Comparison of ENCODE assay signal across 16 cellular contexts in the genomic region with DNA sequence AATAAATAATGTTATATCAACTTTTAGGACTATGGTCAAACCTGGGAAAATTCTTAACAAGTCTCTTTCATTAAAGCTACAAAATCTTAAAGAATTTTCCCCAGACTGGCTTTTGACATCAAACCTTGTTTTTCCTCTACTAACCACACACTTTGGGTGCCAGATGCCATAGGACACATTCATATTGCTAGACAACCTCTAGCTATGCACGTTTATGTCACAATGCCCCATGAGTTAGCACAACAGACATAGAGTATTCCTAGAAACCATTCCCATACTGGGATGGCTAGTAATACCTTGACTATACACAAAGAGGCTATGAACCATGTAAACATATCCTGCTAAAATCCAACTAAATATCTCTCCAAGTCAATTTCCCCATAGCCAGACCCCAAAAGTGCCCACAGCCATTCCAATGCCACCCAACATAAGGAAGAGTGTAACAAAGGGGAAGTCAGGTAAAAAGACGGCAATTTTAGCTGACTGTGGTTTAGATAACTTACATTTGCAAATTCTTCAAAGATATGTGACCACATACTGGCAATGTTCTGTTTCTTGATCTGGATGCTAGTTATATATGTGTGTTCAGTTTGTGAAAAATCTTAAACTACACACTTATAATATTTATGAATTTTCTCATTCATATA. TPM values are rescaled to one million over a fixed set of nuclear protein-coding genes. Genes with fewer than 3 reads are reported as not detected.
A peak's percentile ranks its signal among the peaks of the same experiment; 100 is the strongest.
DNase-seq lines count a peak whose midpoint lies in the region; ATAC-seq, FAIRE-seq and TF ChIP-seq lines count a peak whose summit lies in the region.
"Had no signal": no experiment of that assay in that cellular context is flagged by ENCODE, and none has a peak within 500 bp of the region (broad histone marks: within the 10 kb centered on the region; RNA-seq: fewer than 3 reads in every experiment).

No MANE protein-coding gene starts in this region.

- peaks cover 34% of the 10 kb centered on the region for H3K79me2 ChIP-seq in HepG2 (ENCODE audit: insufficient read depth, low read length)
- peaks cover 100% of the 10 kb centered on the region for H3K79me2 ChIP-seq in smooth muscle cell (ENCODE audit: low read depth)

- no peaks in the 10 kb centered on the region for H4K20me1 ChIP-seq in HepG2 (ENCODE audit: insufficient read depth, low read length)
- H4K20me1 ChIP-seq in smooth muscle cell (ENCODE audit: low read depth), result peaks cover 100% of the 10 kb centered on the region

- no peak overlapping the region for H3K9ac ChIP-seq in HepG2 (ENCODE audit: insufficient read depth, low read depth, low read length)
- no peak overlapping the region for H3K9ac ChIP-seq in smooth muscle cell (ENCODE audit: low read depth)

- no peaks in the 10 kb centered on the region for H3K4me1 ChIP-seq in HepG2 (ENCODE audit: insufficient read depth, low read length)
- no peaks in the 10 kb centered on the region for H3K4me1 ChIP-seq in right lobe of liver
- H3K4me1 ChIP-seq in smooth muscle cell (ENCODE audit: low read depth), result peaks cover 15% of the 10 kb centered on the region

- TF ChIP-seq POLR2A in HepG2 (IDR thresholded peaks at IDR 0.05; ENCODE audit: insufficient read depth in 1 of 2, low read depth in 2 of 2, low read length in 2 of 2), result no peak
- no peak for TF ChIP-seq POLR2A in right lobe of liver (IDR thresholded peaks at IDR 0.05)

- intact Hi-C loops in HepG2 (cut with micrococcal nuclease; ENCODE audit: unreplicated experiment), result no loop called here
- intact Hi-C loops in right lobe of liver (cut with DNase I), result no loop called here
- intact Hi-C loops in posterior cingulate gyrus (cut with DNase I), result no loop called here

- H3K9me3 ChIP-seq in HepG2 (ENCODE audit: low read length) (no peaks in the 10 kb centered on the region), right lobe of liver (no peaks in the 10 kb centered on the region), smooth muscle cell (replicated peaks; ENCODE audit: low read depth) (no peaks in the 10 kb centered on the region)

- H3K4me3 ChIP-seq in HepG2 (replicated peaks in 1 of 3; ENCODE audit: insufficient read depth in 1 of 3, low read depth in 2 of 3, low read length in 3 of 3) (no peak overlapping the region), right lobe of liver (no peak overlapping the region), choroid plexus epithelial cell (ENCODE audit: low read depth, low read length) (no peak overlapping the region), smooth muscle cell (no peak overlapping the region)

- no TSS peak for BruUV-seq in HepG2 (replicated peaks; lab: Mats Ljungman, UMichigan)

- H3K4me2 ChIP-seq in HepG2 (ENCODE audit: low read depth, low read length), result no peak overlapping the region
- H3K4me2 ChIP-seq in smooth muscle cell, result no peak overlapping the region

- in situ Hi-C loops in HepG2 (cut with HindIII; ENCODE audit: extremely low pct_ligation_motif_present, low pct_unique_long_range_greater_than_20kb), result loop anchor here (25.0 kb wide), 2 partner anchors 101 to 326 kb away; no protein-coding TSS in a partner anchor

- H3F3A ChIP-seq in smooth muscle cell (ENCODE audit: low read depth), result peaks cover 8% of the 10 kb centered on the region

- TF ChIP-seq EP300 in HepG2 (IDR thresholded peaks at IDR 0.05; ENCODE audit: low read depth in 2 of 2, low read length in 2 of 2), result no peak
- no peak for TF ChIP-seq EP300 in HepG2 (CRISPR knock-in tag; IDR thresholded peaks at IDR 0.05; ENCODE audit: borderline replicate concordance)

- H3K36me3 ChIP-seq in HepG2 (replicated peaks in 1 of 2; ENCODE audit: control insufficient read depth in 1 of 2, insufficient read depth in 2 of 2, low read length in 2 of 2) (no peaks in the 10 kb centered on the region), right lobe of liver (peaks cover 0 to 2% (median 0%) of the 10 kb centered on the region in 4 donors), smooth muscle cell (ENCODE audit: low read depth) (no peaks in the 10 kb centered on the region)

- H2AFZ ChIP-seq in HepG2 (ENCODE audit: low read length) (no peak overlapping the region), smooth muscle cell (ENCODE audit: low read depth) (no peak overlapping the region)

- no peak for DNase-seq in HepG2 (ENCODE audit: low spot score)
- no peak for DNase-seq in right lobe of liver
- peak; percentile 53 for DNase-seq in NOMO-1 treated with DMSO at 0.1 percent for 48 hours (lab: John Stamatoyannopoulos, UW; ENCODE audit: unreplicated experiment)
- DNase-seq in choroid plexus epithelial cell (ENCODE audit: low read depth), result peak; percentile 48
- DNase-seq in smooth muscle cell (lab: John Stamatoyannopoulos, UW; ENCODE audit: unreplicated experiment), result no peak
- no peak for DNase-seq in posterior cingulate gyrus
- DNase-seq in NCI-H748 treated with DMSO at 0.1 percent for 48 hours (lab: John Stamatoyannopoulos, UW), result no peak
- DNase-seq: amniotic stem cell; NCI-H1048; NCI-H82; stimulated activated CD4-positive, alpha-beta T cell treated with anti-CD3 and anti-CD28 coated beads, Interleukin-1b, Interleukin-23, amount 100 ng/mL, for 48 hours had no signal

- H3K27me3 ChIP-seq in HepG2 (ENCODE audit: control insufficient read depth in 1 of 2, insufficient read depth in 2 of 2, low read length in 2 of 2), result no peaks in the 10 kb centered on the region
- H3K27me3 ChIP-seq in right lobe of liver, result no peaks in the 10 kb centered on the region
- no peaks in the 10 kb centered on the region for H3K27me3 ChIP-seq in smooth muscle cell (ENCODE audit: low read depth)

- H3K27ac ChIP-seq in HepG2 (ENCODE audit: extremely low read length, insufficient read depth, low read length) (no peak overlapping the region), right lobe of liver (no peak overlapping the region), smooth muscle cell (ENCODE audit: low read depth) (peak overlapping the region; percentile 50)
- H3K27ac ChIP-seq: RWPE1 had no signal

- no peak for TF ChIP-seq RAD21 in HepG2 (CRISPR knock-in tag; IDR thresholded peaks at IDR 0.05)

- TF ChIP-seq CTCF in HepG2 (CRISPR knock-in tag; IDR thresholded peaks at IDR 0.05), result no peak
- no peak for TF ChIP-seq CTCF in right lobe of liver (IDR thresholded peaks at IDR 0.05)
- TF ChIP-seq CTCF in choroid plexus epithelial cell (conservative IDR thresholded peaks at IDR 0.05; ENCODE audit: low read depth, low read length), result no peak
- no peak for TF ChIP-seq CTCF in smooth muscle cell (IDR thresholded peaks at IDR 0.05; ENCODE audit: borderline replicate concordance, insufficient read depth, poor library complexity, severe bottlenecking)

- ATAC-seq in HepG2 (no peak), right lobe of liver (no peak), GM21825 (IDR thresholded peaks at IDR 0.05; ENCODE audit: unreplicated experiment) (no peak)
- ATAC-seq: sciatic nerve, WTC11 had no signal

- POLR2A ChIA-PET in HepG2 (lab: Yijun Ruan, JAX), result no interaction called here

- CTCF ChIA-PET in HepG2 (lab: Yijun Ruan, JAX; ENCODE audit: low intra/inter-chr PET ratio, low total read pairs), result no interaction called here

- 93% methylated on average over 2 of the region's 2 CpGs for WGBS in HepG2 (ENCODE audit: low lambda C conversion rate)
- 66% methylated on average over 2 of the region's 2 CpGs for WGBS in right lobe of liver (ENCODE audit: insufficient coverage, low coverage, low lambda C conversion rate, missing lambda C conversion rate)
- WGBS in smooth muscle cell (ENCODE audit: low lambda C conversion rate), result 72% methylated on average over 2 of the region's 2 CpGs

- no peak for FAIRE-seq in HepG2 (lab: Jason Lieb, UNC)
- FAIRE-seq: urothelium cell line had no signal

TF ChIP-seq in HepG2, 621 proteins besides CTCF, POLR2A, EP300 and RAD21:
- TF ChIP-seq BCL6 (CRISPR knock-in tag; IDR thresholded peaks at IDR 0.05) (peak; percentile 50), MZF1 (CRISPR knock-in tag; IDR thresholded peaks at IDR 0.05; ENCODE audit: borderline replicate concordance) (no peak)

RNA-seq across cellular contexts. Expression of a gene that starts 23.4 kb away (rescaled TPM):
- 24.3 and 29.3 TPM in 2 replicates for total RNA-seq in HepG2 (2016; rRNA removed; fragmentation: Illumina TruSeq; extraction: Trizol)
- 9.8 and 12.5 TPM in 2 replicates for total RNA-seq in HepG2 (2016; cell fraction: cytosol; rRNA removed; fragmentation: Illumina TruSeq; extraction: Trizol; ENCODE audit: low read depth)
- total RNA-seq in HepG2 (2016; cell fraction: insoluble cytoplasmic fraction; rRNA removed; fragmentation: Illumina TruSeq; extraction: Trizol), result 23.1 and 28.2 TPM in 2 replicates
- total RNA-seq in HepG2 (2016; cell fraction: membrane; rRNA removed; fragmentation: Illumina TruSeq; extraction: Trizol), result 16.9 and 17.9 TPM in 2 replicates
- 23.0 and 24.2 TPM in 2 replicates for total RNA-seq in HepG2 (2016; cell fraction: nucleus; rRNA removed; fragmentation: Illumina TruSeq; extraction: Trizol)
- 12.9 and 14.9 TPM in 2 replicates for polyA plus RNA-seq in HepG2 (2011; rRNA removed)
- polyA plus RNA-seq in HepG2 (2011; cell fraction: cytosol; rRNA removed), result 6.7 and 10.4 TPM in 2 replicates
- 10.2 and 12.2 TPM in 2 replicates for polyA plus RNA-seq in HepG2 (2011; cell fraction: nucleus; rRNA removed)
- 13.3 and 15.9 TPM in 2 replicates for polyA plus RNA-seq in HepG2 (2012)
- 1.3 and 1.5 TPM in 2 replicates for polyA plus RNA-seq in HepG2 (2016; cell fraction: cytosol; fragmentation: Illumina TruSeq; extraction: Trizol; ENCODE audit: low read depth)
- 20.3 and 21.2 TPM in 2 replicates for polyA plus RNA-seq in HepG2 (2016; cell fraction: insoluble cytoplasmic fraction; fragmentation: Illumina TruSeq; extraction: Trizol; ENCODE audit: low read depth)
- polyA plus RNA-seq in HepG2 (2016; cell fraction: membrane; fragmentation: Illumina TruSeq; extraction: Trizol; ENCODE audit: low read depth), result 5.1 and 5.8 TPM in 2 replicates
- polyA plus RNA-seq in HepG2 (2016; cell fraction: nucleus; fragmentation: Illumina TruSeq; extraction: Trizol; ENCODE audit: insufficient read depth, low read depth), result 24.6 and 25.3 TPM in 2 replicates
- polyA minus RNA-seq in HepG2 (2011; rRNA and poly(A)+ RNA removed; ENCODE audit: low replicate concordance), result 16.0 and 18.1 TPM in 2 replicates
- 14.9 and 18.5 TPM in 2 replicates for polyA minus RNA-seq in HepG2 (2011; cell fraction: cytosol; rRNA and poly(A)+ RNA removed)
- 28.2 and 34.3 TPM in 2 replicates for polyA minus RNA-seq in HepG2 (2011; cell fraction: nucleus; rRNA and poly(A)+ RNA removed)
- total RNA-seq in right lobe of liver, result 1 to 10 TPM; 2.5 to 6.8 (median 4.0) TPM
- total RNA-seq in smooth muscle cell, result 91.2 and 102 TPM in 2 replicates
- polyA plus RNA-seq in smooth muscle cell, result 38.9 and 40.1 TPM in 2 replicates

Comparison
In these comparisons a context has a peak if more than half of its experiments do, and no peak if none do; other contexts are left out.
1. DNase-seq: peak in NOMO-1 treated with DMSO at 0.1 percent for 48 hours (single experiment) and choroid plexus epithelial cell (single experiment); none in HepG2 (single experiment), right lobe of liver (0 of 3), smooth muscle cell (single experiment), posterior cingulate gyrus (0 of 10) and NCI-H748 treated with DMSO at 0.1 percent for 48 hours (single experiment).